Comparison of ENCODE assay signal across 12 cellular contexts in the genomic region with DNA sequence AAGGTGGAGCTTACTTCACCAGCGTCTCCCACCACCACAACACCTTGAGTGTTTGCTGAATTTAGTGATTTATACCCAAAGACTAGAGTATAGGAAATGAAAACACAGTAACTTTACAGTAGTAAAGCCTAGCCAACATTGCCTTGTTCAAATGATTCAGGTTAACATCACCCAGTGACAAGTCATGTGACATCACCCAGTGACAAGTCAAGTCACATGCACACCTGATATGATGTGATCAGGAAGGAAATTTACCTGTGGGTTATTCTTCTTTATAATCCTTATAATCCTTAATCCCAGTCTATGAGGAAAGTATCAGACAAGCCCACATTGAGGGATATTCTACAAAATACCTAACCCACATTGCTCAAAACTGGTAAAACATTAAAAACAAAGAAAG.
DNase-seq lines count a peak whose midpoint lies in the region; ATAC-seq and TF ChIP-seq lines count a peak whose summit lies in the region.
"Had no signal": no experiment of that assay in that cellular context is flagged by ENCODE, and none has a peak within 500 bp of the region (broad histone marks: within the 10 kb centered on the region; RNA-seq: fewer than 3 reads in every experiment).

No MANE protein-coding gene starts in this region.

- TF ChIP-seq EP300 in Ishikawa (IDR thresholded peaks at IDR 0.05; ENCODE audit: borderline replicate concordance), result no peak

- TF ChIP-seq RAD21 in Ishikawa (IDR thresholded peaks at IDR 0.05; ENCODE audit: low read depth), result no peak

- no peak overlapping the region for H3K4me3 ChIP-seq in epithelial cell of esophagus (ENCODE audit: low read length)
- H3K4me3 ChIP-seq: BLaER1 treated with 17β-estradiol and CSF1 and Interleukin-3, amounts not matched to agents 10 nM and 100 nM had no signal

- ATAC-seq in Right ventricle myocardium inferior (no peak), left cardiac atrium (no peak), HG02840 (IDR thresholded peaks at IDR 0.05; ENCODE audit: low FRiP score, unreplicated experiment) (no peak), GM18907 (IDR thresholded peaks at IDR 0.05; ENCODE audit: unreplicated experiment) (no peak), GM18858 (IDR thresholded peaks at IDR 0.05; ENCODE audit: unreplicated experiment) (no peak)
- ATAC-seq: CD8-positive, alpha-beta T cell had no signal

- DNase-seq in Right ventricle myocardium inferior (ENCODE audit: missing footprints), result peak; percentile 15
- DNase-seq in left cardiac atrium, result no peak
- peak; percentile 14 for DNase-seq in epithelial cell of esophagus (ENCODE audit: low read depth)
- DNase-seq: 8988T; Calu3; CD8-positive, alpha-beta T cell; H9 had no signal

- no peak for TF ChIP-seq CTCF in epithelial cell of esophagus (IDR thresholded peaks at IDR 0.05; ENCODE audit: insufficient read depth, low read depth, low read length, missing control alignments)

- intact Hi-C loops in Right ventricle myocardium inferior (cut with DNase I), result no loop called here
- intact Hi-C loops in left cardiac atrium (cut with DNase I), result no loop called here

TF ChIP-seq in Ishikawa, 13 proteins besides CTCF, POLR2A, EP300 and RAD21:
- no peak for TF ChIP-seq REST (IDR thresholded peaks at IDR 0.05; ENCODE audit: low read depth)
- 0 out of 2 replicates have a peak, but pooled peaks have one; percentile 5 for TF ChIP-seq USF1 (IDR thresholded peaks at IDR 0.05)
TF ChIP-seq in Ishikawa: peak in this region for 1.
